Comparison of ENCODE assay signal across 11 cellular contexts in genomic region chr2:241865957-241866858, GRCh38. TPM values are rescaled to one million over a fixed set of nuclear protein-coding genes. Genes with fewer than 3 reads are reported as not detected.
DNase-seq lines count a peak whose midpoint lies in the region; TF ChIP-seq lines count a peak whose summit lies in the region.
"Had no signal": no experiment of that assay in that cellular context is flagged by ENCODE, and none has a peak within 500 bp of the region (broad histone marks: within the 10 kb centered on the region; RNA-seq: fewer than 3 reads in every experiment).

No MANE protein-coding gene starts in this region.

- H3K27ac Mint-ChIP-seq in activated CD4-positive, alpha-beta T cell treated with anti-CD3 and anti-CD28 coated beads, Interleukin-2, amount 10 ng/mL, durations not matched to agents 7 days and 5 days, result peak overlapping the region; percentile 41

- peaks cover 12% of the 10 kb centered on the region for H3K9me3 Mint-ChIP-seq in activated CD4-positive, alpha-beta T cell treated with anti-CD3 and anti-CD28 coated beads, Interleukin-2, amount 10 ng/mL, durations not matched to agents 7 days and 5 days

- TF ChIP-seq POLR2A in esophagus muscularis mucosa (IDR thresholded peaks at IDR 0.05; ENCODE audit: low read depth), result no peak

- H3K36me3 ChIP-seq in esophagus muscularis mucosa, result no peaks in the 10 kb centered on the region

- TF ChIP-seq CTCF in esophagus muscularis mucosa (IDR thresholded peaks at IDR 0.05), result no peak

- DNase-seq in activated CD4-positive, alpha-beta T cell treated with anti-CD3 and anti-CD28 coated beads, Interleukin-2, amount 10 ng/mL, durations not matched to agents 7 days and 5 days, result peak; percentile 28
- DNase-seq in activated CD4-positive, alpha-beta T cell treated with anti-CD3 and anti-CD28 coated beads for 4 hours, result no peak
- DNase-seq in RPMI8226 (peak; percentile 43), retina (peak; percentile 73), HuH-7 (ENCODE audit: low spot score) (no peak), esophagus muscularis mucosa (ENCODE audit: extremely low spot score) (no peak)
- DNase-seq in activated T-cell treated with anti-CD3 and anti-CD28 coated beads, Interleukin-2, amount 50 U/mL, for 1 hour, result no peak
- DNase-seq: activated CD8-positive, alpha-beta memory T cell treated with anti-CD3 and anti-CD28 coated beads, Interleukin-2, amount 50 U/mL, for 48 hours; effector CD8-positive, alpha-beta T cell; NCI-H1417 had no signal

- no peak overlapping the region for H3K4me3 Mint-ChIP-seq in activated CD4-positive, alpha-beta T cell treated with anti-CD3 and anti-CD28 coated beads, Interleukin-2, amount 10 ng/mL, durations not matched to agents 7 days and 5 days

- peaks cover 0 to 87% (median 21%) of the 10 kb centered on the region in 4 donors for H3K27me3 ChIP-seq in esophagus muscularis mucosa

- H3K27ac ChIP-seq in cingulate gyrus (ENCODE audit: low read depth, low read length), result peak overlapping the region; percentile 50
- H3K27ac ChIP-seq in esophagus muscularis mucosa (replicated peaks in 1 of 4), result no peak overlapping the region

- POLR2A ChIA-PET in activated CD4-positive, alpha-beta T cell treated with anti-CD3 and anti-CD28 coated beads, Interleukin-2, amount 10 ng/mL, durations not matched to agents 7 days and 5 days (lab: Charles Lee), result interaction anchor here (0.6 kb wide), 1 partner anchor 165 kb away, joined by 3 read pairs; no protein-coding TSS in a partner anchor

- no peaks in the 10 kb centered on the region for H3K9me3 ChIP-seq in esophagus muscularis mucosa

- H3K4me1 ChIP-seq in esophagus muscularis mucosa, result peaks cover 7 to 28% (median 21%) of the 10 kb centered on the region in 4 donors

- peaks cover 28% of the 10 kb centered on the region for H3K27me3 Mint-ChIP-seq in activated CD4-positive, alpha-beta T cell treated with anti-CD3 and anti-CD28 coated beads, Interleukin-2, amount 10 ng/mL, durations not matched to agents 7 days and 5 days

- peaks cover 6% of the 10 kb centered on the region for H3K36me3 Mint-ChIP-seq in activated CD4-positive, alpha-beta T cell treated with anti-CD3 and anti-CD28 coated beads, Interleukin-2, amount 10 ng/mL, durations not matched to agents 7 days and 5 days (ENCODE audit: low read depth)

- intact Hi-C loops in esophagus muscularis mucosa (cut with DNase I), result no loop called here

- no peak for TF ChIP-seq EP300 in esophagus muscularis mucosa (IDR thresholded peaks at IDR 0.05)

- CTCF ChIA-PET in activated CD4-positive, alpha-beta T cell treated with anti-CD3 and anti-CD28 coated beads, Interleukin-2, amount 10 ng/mL, durations not matched to agents 7 days and 5 days (lab: Charles Lee), result interaction anchor here (0.7 to 1.3 kb wide), 5 partner anchors 12 to 164 kb away, joined by 3 read pairs; partner anchors contain the start of gene ING5

- peaks cover 66% of the 10 kb centered on the region for H3K4me1 Mint-ChIP-seq in activated CD4-positive, alpha-beta T cell treated with anti-CD3 and anti-CD28 coated beads, Interleukin-2, amount 10 ng/mL, durations not matched to agents 7 days and 5 days

- no peak overlapping the region for H3K4me3 ChIP-seq in esophagus muscularis mucosa

- WGBS in esophagus muscularis mucosa, result 39% methylated on average over 10 of the region's 34 CpGs

RNA-seq across cellular contexts. Expression of gene RTP5, which starts 3.3 kb away (rescaled TPM):
- total RNA-seq in activated CD4-positive, alpha-beta T cell treated with anti-CD3 and anti-CD28 coated beads, Interleukin-2, amount 10 ng/mL, durations not matched to agents 7 days and 5 days, result not detected
- total RNA-seq in esophagus muscularis mucosa, result under 1 TPM in 1 of 4 donors, not detected in 3; 0.17 TPM

RNA-seq across cellular contexts. Expression of gene PDCD1, which starts 7.5 kb away (rescaled TPM):
- 1 to 10 TPM; 4.7 to 4.9 TPM for total RNA-seq in activated CD4-positive, alpha-beta T cell treated with anti-CD3 and anti-CD28 coated beads, Interleukin-2, amount 10 ng/mL, durations not matched to agents 7 days and 5 days
- 1 to 10 TPM in 2 of 4 donors, under 1 TPM in 2; 0.11 to 2.5 (median 1.2) TPM for total RNA-seq in esophagus muscularis mucosa

RNA-seq across cellular contexts. Expression of gene NEU4, which starts 57.2 kb away (rescaled TPM):
- under 1 TPM in 1 of 2 experiments, not detected in 1; 0.37 TPM for total RNA-seq in activated CD4-positive, alpha-beta T cell treated with anti-CD3 and anti-CD28 coated beads, Interleukin-2, amount 10 ng/mL, durations not matched to agents 7 days and 5 days
- 1 to 10 TPM in 2 of 4 donors, not detected in 2; 1.5 to 5.4 TPM for total RNA-seq in esophagus muscularis mucosa

Comparison
In these comparisons a context has a peak if more than half of its experiments do, and no peak if none do; other contexts are left out.
1. DNase-seq: peak in activated CD4-positive, alpha-beta T cell treated with anti-CD3 and anti-CD28 coated beads, Interleukin-2, amount 10 ng/mL, durations not matched to agents 7 days and 5 days (single experiment), RPMI8226 (single experiment) and retina (single experiment); none in activated CD4-positive, alpha-beta T cell treated with anti-CD3 and anti-CD28 coated beads for 4 hours (0 of 2), HuH-7 (single experiment), esophagus muscularis mucosa (single experiment) and activated T-cell treated with anti-CD3 and anti-CD28 coated beads, Interleukin-2, amount 50 U/mL, for 1 hour (single experiment).